ENCODE assay signal across 29 cellular contexts in genomic region chr20:44389871-44390270, GRCh38. TPM values are rescaled to one million over a fixed set of nuclear protein-coding genes. Genes with fewer than 3 reads are reported as not detected.
DNase-seq lines count a peak whose midpoint lies in the region; ATAC-seq, FAIRE-seq and TF ChIP-seq lines count a peak whose summit lies in the region.
"Had no signal": no experiment of that assay in that cellular context is flagged by ENCODE, and none has a peak within 500 bp of the region (broad histone marks: within the 10 kb centered on the region; RNA-seq: fewer than 3 reads in every experiment).

No MANE protein-coding gene starts in this region.

- H3K79me2 ChIP-seq in HepG2 (ENCODE audit: insufficient read depth, low read length) (peaks cover 76% of the 10 kb centered on the region), neural progenitor cell (ENCODE audit: low read depth) (no peaks in the 10 kb centered on the region)

- H2AFZ ChIP-seq in HepG2 (ENCODE audit: low read length) (no peak overlapping the region), neural progenitor cell (replicated peaks) (no peak overlapping the region)

- in situ Hi-C loops in HepG2 (cut with HindIII; ENCODE audit: extremely low pct_ligation_motif_present, low pct_unique_long_range_greater_than_20kb), result loop anchor here (5.0 kb wide), 2 partner anchors 72 to 173 kb away; no protein-coding TSS in a partner anchor

- H3K4me1 ChIP-seq in A549, result peaks cover 68% of the 10 kb centered on the region
- H3K4me1 ChIP-seq in HepG2 (ENCODE audit: insufficient read depth, low read length), result peaks cover 77% of the 10 kb centered on the region
- peaks cover 11% of the 10 kb centered on the region for H3K4me1 ChIP-seq in neural progenitor cell
- peaks cover 2% of the 10 kb centered on the region for H3K4me1 ChIP-seq in endodermal cell (ENCODE audit: control insufficient read depth, insufficient read depth, low read length)
- H3K4me1 ChIP-seq: BE2C, HAP-1 had no signal

- H3K27ac Mint-ChIP-seq in neural progenitor cell, result no peak overlapping the region
- no peak overlapping the region for H3K27ac Mint-ChIP-seq in endodermal cell
- H3K27ac Mint-ChIP-seq in stimulated activated naive B cell treated with anti-CD40 and anti-IgM and Interleukin-4, amounts not matched to agents 10 μg/mL and 1 μg/mL and 100 μg/mL, for 72 hours, result no peak overlapping the region
- H3K27ac Mint-ChIP-seq: CD14-positive monocyte; CD4-positive, alpha-beta T cell; CD8-positive, alpha-beta memory T cell; GM23338; HFFc6 had no signal

- H3K27me3 ChIP-seq in HepG2 (ENCODE audit: control insufficient read depth in 1 of 2, insufficient read depth in 2 of 2, low read length in 2 of 2) (no peaks in the 10 kb centered on the region), neural progenitor cell (no peaks in the 10 kb centered on the region), endodermal cell (ENCODE audit: control insufficient read depth, insufficient read depth, low read length, poor library complexity, severe bottlenecking) (no peaks in the 10 kb centered on the region)
- H3K27me3 ChIP-seq: BLaER1 treated with 17β-estradiol and CSF1 and Interleukin-3, amounts not matched to agents 10 nM and 100 nM had no signal

- ATAC-seq in A549, result no peak
- no peak for ATAC-seq in HepG2
- no peak for ATAC-seq in stimulated activated naive B cell treated with anti-CD40 and anti-IgM and Interleukin-4, amounts not matched to agents 10 μg/mL and 1 μg/mL and 100 μg/mL, for 72 hours (replicated peaks)
- ATAC-seq: GM23338 had no signal

- TF ChIP-seq POLR2A in A549 (IDR thresholded peaks at IDR 0.05; ENCODE audit: low read length) (no peak), HepG2 (IDR thresholded peaks at IDR 0.05; ENCODE audit: insufficient read depth in 1 of 2, low read depth in 2 of 2, low read length in 2 of 2) (no peak)

- H3K27me3 Mint-ChIP-seq in neural progenitor cell (ENCODE audit: insufficient read depth, low read depth), result peaks cover 22% of the 10 kb centered on the region
- H3K27me3 Mint-ChIP-seq in endodermal cell (ENCODE audit: insufficient read depth), result peaks cover 13% of the 10 kb centered on the region
- H3K27me3 Mint-ChIP-seq in stimulated activated naive B cell treated with anti-CD40 and anti-IgM and Interleukin-4, amounts not matched to agents 10 μg/mL and 1 μg/mL and 100 μg/mL, for 72 hours, result peaks cover 32 to 42% of the 10 kb centered on the region in 2 donors

- no peak overlapping the region for H3K4me2 ChIP-seq in A549
- H3K4me2 ChIP-seq in HepG2 (ENCODE audit: low read depth, low read length), result no peak overlapping the region
- peak overlapping the region; percentile 64 for H3K4me2 ChIP-seq in neural progenitor cell
- H3K4me2 ChIP-seq: BLaER1 treated with 17β-estradiol and CSF1 and Interleukin-3, amounts not matched to agents 10 nM and 100 nM; GM23338 had no signal

- peaks cover 21 to 36% of the 10 kb centered on the region in 2 experiments for H3K36me3 ChIP-seq in HepG2 (replicated peaks in 1 of 2; ENCODE audit: control insufficient read depth in 1 of 2, insufficient read depth in 2 of 2, low read length in 2 of 2)
- H3K36me3 ChIP-seq in neural progenitor cell, result no peaks in the 10 kb centered on the region
- H3K36me3 ChIP-seq in endodermal cell (ENCODE audit: control insufficient read depth, insufficient read depth, low read length), result peaks cover 8% of the 10 kb centered on the region
- H3K36me3 ChIP-seq: BE2C; BLaER1 treated with 17β-estradiol and CSF1 and Interleukin-3, amounts not matched to agents 10 nM and 100 nM; HAP-1 had no signal

- H3K4me3 ChIP-seq in A549 (no peak overlapping the region), HepG2 (replicated peaks in 1 of 3; ENCODE audit: insufficient read depth in 1 of 3, low read depth in 2 of 3, low read length in 3 of 3) (no peak overlapping the region), neural progenitor cell (no peak overlapping the region), endodermal cell (ENCODE audit: low read length) (no peak overlapping the region)
- H3K4me3 ChIP-seq: BLaER1 treated with 17β-estradiol and CSF1 and Interleukin-3, amounts not matched to agents 10 nM and 100 nM; GM23338; HAP-1 had no signal

- H3K9me3 Mint-ChIP-seq in neural progenitor cell (no peaks in the 10 kb centered on the region), endodermal cell (no peaks in the 10 kb centered on the region)
- no peaks in the 10 kb centered on the region for H3K9me3 Mint-ChIP-seq in stimulated activated naive B cell treated with anti-CD40 and anti-IgM and Interleukin-4, amounts not matched to agents 10 μg/mL and 1 μg/mL and 100 μg/mL, for 72 hours
- H3K9me3 Mint-ChIP-seq: CD4-positive, alpha-beta T cell; CD8-positive, alpha-beta memory T cell; GM23338; HFFc6 had no signal

- CTCF ChIA-PET in A549 (lab: Yijun Ruan, JAX) (interaction anchor here (0.9 to 10.5 kb wide), 17 partner anchors 15 to 221 kb away, joined by 3 to 147 read pairs (median 7); no protein-coding TSS in a partner anchor), HepG2 (lab: Yijun Ruan, JAX; ENCODE audit: low intra/inter-chr PET ratio, low total read pairs) (interaction anchor here (2.1 kb wide), 1 partner anchor 82 kb away, joined by 13 read pairs; no protein-coding TSS in a partner anchor)

- intact Hi-C loops in HepG2 (cut with micrococcal nuclease; ENCODE audit: unreplicated experiment), result loop anchor here (5.0 kb wide), 3 partner anchors 33 to 217 kb away; partner anchors contain the start of gene HNF4A

- TF ChIP-seq RAD21 in A549 (conservative IDR thresholded peaks at IDR 0.05 in 1 of 2, IDR thresholded peaks at IDR 0.05 in 1 of 2) (no peak), HepG2 (CRISPR knock-in tag; IDR thresholded peaks at IDR 0.05) (no peak)

- TF ChIP-seq CTCF in A549 (IDR thresholded peaks at IDR 0.05) (no peak), HepG2 (CRISPR knock-in tag; IDR thresholded peaks at IDR 0.05) (no peak), neural progenitor cell (IDR thresholded peaks at IDR 0.05) (no peak), endodermal cell (conservative IDR thresholded peaks at IDR 0.05) (no peak)

- TF ChIP-seq EP300 in A549 (IDR thresholded peaks at IDR 0.05) (no peak), HepG2 (IDR thresholded peaks at IDR 0.05; ENCODE audit: low read depth in 2 of 2, low read length in 2 of 2) (no peak), HepG2 (CRISPR knock-in tag; IDR thresholded peaks at IDR 0.05; ENCODE audit: borderline replicate concordance) (no peak)

- H3K4me1 Mint-ChIP-seq in neural progenitor cell (peaks cover 16% of the 10 kb centered on the region), endodermal cell (peaks cover 22% of the 10 kb centered on the region)
- peaks cover 12 to 19% of the 10 kb centered on the region in 2 donors for H3K4me1 Mint-ChIP-seq in stimulated activated naive B cell treated with anti-CD40 and anti-IgM and Interleukin-4, amounts not matched to agents 10 μg/mL and 1 μg/mL and 100 μg/mL, for 72 hours

- no TSS peak for BruUV-seq in HepG2 (replicated peaks; lab: Mats Ljungman, UMichigan)

- H3K36me3 Mint-ChIP-seq in neural progenitor cell (no peaks in the 10 kb centered on the region), endodermal cell (ENCODE audit: low read depth) (peaks cover 3% of the 10 kb centered on the region)
- H3K36me3 Mint-ChIP-seq in stimulated activated naive B cell treated with anti-CD40 and anti-IgM and Interleukin-4, amounts not matched to agents 10 μg/mL and 1 μg/mL and 100 μg/mL, for 72 hours, result no peaks in the 10 kb centered on the region
- H3K36me3 Mint-ChIP-seq: CD14-positive monocyte; CD8-positive, alpha-beta memory T cell had no signal

- H3K9ac ChIP-seq in HepG2 (ENCODE audit: insufficient read depth, low read depth, low read length), result no peak overlapping the region
- H3K9ac ChIP-seq in neural progenitor cell, result no peak overlapping the region
- no peak overlapping the region for H3K9ac ChIP-seq in endodermal cell (ENCODE audit: extremely low read depth, low read length, poor library complexity, severe bottlenecking)
- H3K9ac ChIP-seq: BLaER1 treated with 17β-estradiol and CSF1 and Interleukin-3, amounts not matched to agents 10 nM and 100 nM had no signal

- H4K20me1 ChIP-seq in HepG2 (ENCODE audit: insufficient read depth, low read length) (no peaks in the 10 kb centered on the region), neural progenitor cell (ENCODE audit: low read depth) (no peaks in the 10 kb centered on the region)

- H3K27ac ChIP-seq in A549 (peak overlapping the region; percentile 6 to 60; a peak in 3 of 6 replicates), HepG2 (ENCODE audit: extremely low read length, insufficient read depth, low read length) (no peak overlapping the region), neural progenitor cell (no peak overlapping the region), endodermal cell (ENCODE audit: low read depth, low read length) (no peak overlapping the region)
- H3K27ac ChIP-seq: 22Rv1; BLaER1 treated with 17β-estradiol and CSF1 and Interleukin-3, amounts not matched to agents 10 nM and 100 nM had no signal

- FAIRE-seq in A549 (lab: Jason Lieb, UNC), result no peak
- FAIRE-seq in HTR-8/SVneo (lab: Jason Lieb, UNC), result peak; percentile 57
- no peak for FAIRE-seq in HepG2 (lab: Jason Lieb, UNC)
- FAIRE-seq: A204.1, GM12891, GM18507 had no signal

- no peaks in the 10 kb centered on the region for H3F3A ChIP-seq in neural progenitor cell (ENCODE audit: low read depth)

- 83% methylated on average over 6 of the region's 6 CpGs for WGBS in A549 (ENCODE audit: missing lambda C conversion rate)
- WGBS in HepG2 (ENCODE audit: low lambda C conversion rate), result 97% methylated on average over 6 of the region's 6 CpGs
- WGBS in endodermal cell (ENCODE audit: insufficient coverage in 1 of 2, insufficient read length in 1 of 2), 2 experiments, result 86 to 89% methylated on average over 6 of the region's 6 CpGs

- DNase-seq in A549 (ENCODE audit: low read depth in 1 of 2, low spot score in 1 of 2), result no peak
- DNase-seq in HTR-8/SVneo (ENCODE audit: insufficient read length, low spot score), result no peak
- no peak for DNase-seq in HepG2 (ENCODE audit: low spot score)
- DNase-seq in neural progenitor cell (ENCODE audit: low spot score), result no peak
- DNase-seq in endodermal cell, result no peak
- no peak for DNase-seq in stimulated activated CD4-positive, alpha-beta T cell treated with anti-CD3 and anti-CD28 coated beads, Interleukin-1b, Interleukin-23, amount 100 ng/mL, for 48 hours
- DNase-seq in stimulated activated naive B cell treated with anti-CD40 and anti-IgM and Interleukin-4, amounts not matched to agents 10 μg/mL and 1 μg/mL and 100 μg/mL, for 72 hours, result no peak
- DNase-seq in activated CD4-positive, CD25-positive, alpha-beta regulatory T cell treated with anti-CD3 and anti-CD28 coated beads, Interleukin-2, amount 50 U/mL, for 72 hours, result no peak
- DNase-seq: ACHN; AML-193; BE2C; Calu3; CD4-positive, alpha-beta T cell; CD8-positive, alpha-beta memory T cell; DMS53; DMS79 treated with DMSO at 0.1 percent for 48 hours; GF-D8; HFFc6 had no signal

- H3K4me3 Mint-ChIP-seq in neural progenitor cell, result no peak overlapping the region
- no peak overlapping the region for H3K4me3 Mint-ChIP-seq in endodermal cell
- H3K4me3 Mint-ChIP-seq in stimulated activated naive B cell treated with anti-CD40 and anti-IgM and Interleukin-4, amounts not matched to agents 10 μg/mL and 1 μg/mL and 100 μg/mL, for 72 hours, result no peak overlapping the region
- H3K4me3 Mint-ChIP-seq: CD14-positive monocyte; CD4-positive, alpha-beta T cell; CD8-positive, alpha-beta memory T cell; HFFc6 had no signal

- no peaks in the 10 kb centered on the region for H3K9me3 ChIP-seq in A549
- no peaks in the 10 kb centered on the region for H3K9me3 ChIP-seq in HepG2 (ENCODE audit: low read length)
- no peaks in the 10 kb centered on the region for H3K9me3 ChIP-seq in neural progenitor cell (ENCODE audit: low read depth)
- H3K9me3 ChIP-seq in endodermal cell (ENCODE audit: control insufficient read depth, low read length), result no peaks in the 10 kb centered on the region
- H3K9me3 ChIP-seq: BE2C; BLaER1 treated with 17β-estradiol and CSF1 and Interleukin-3, amounts not matched to agents 10 nM and 100 nM; HAP-1 had no signal

- POLR2A ChIA-PET in A549 (lab: Yijun Ruan, JAX) (no interaction called here), HepG2 (lab: Yijun Ruan, JAX) (interaction anchor here (1.0 to 2.3 kb wide), 3 partner anchors 21 to 38 kb away, joined by 4 to 7 read pairs (median 6); no protein-coding TSS in a partner anchor)

RNA-seq across cellular contexts. Expression of gene HNF4A, which starts 34.4 kb away (rescaled TPM):
- polyA plus RNA-seq in A549 (2011; rRNA removed), result 20.0 and 23.0 TPM in 2 replicates
- polyA plus RNA-seq in A549 (2012; cell fraction: cytosol; rRNA removed), result 16.7 and 23.8 TPM in 2 replicates
- 26.9 and 33.9 TPM in 2 replicates for polyA plus RNA-seq in A549 (2012; cell fraction: nucleus; rRNA removed)
- 17.5 to 26.2 TPM (median 25.9 TPM) in 3 replicates for polyA plus RNA-seq in A549 (2017; fragmentation: RNase III; extraction: RNeasy Plus Mini Kit Qiagen cat#74134 plus additional on column Dnase treatment)
- 43.7 and 58.8 TPM in 2 replicates for polyA minus RNA-seq in A549 (2011; rRNA and poly(A)+ RNA removed)
- 169 and 190 TPM in 2 replicates for total RNA-seq in HepG2 (2016; rRNA removed; fragmentation: Illumina TruSeq; extraction: Trizol)
- 29.0 and 32.3 TPM in 2 replicates for total RNA-seq in HepG2 (2016; cell fraction: cytosol; rRNA removed; fragmentation: Illumina TruSeq; extraction: Trizol; ENCODE audit: low read depth)
- total RNA-seq in HepG2 (2016; cell fraction: insoluble cytoplasmic fraction; rRNA removed; fragmentation: Illumina TruSeq; extraction: Trizol), result 151 and 173 TPM in 2 replicates
- 112 and 124 TPM in 2 replicates for total RNA-seq in HepG2 (2016; cell fraction: membrane; rRNA removed; fragmentation: Illumina TruSeq; extraction: Trizol)
- total RNA-seq in HepG2 (2016; cell fraction: nucleus; rRNA removed; fragmentation: Illumina TruSeq; extraction: Trizol), result 102 and 116 TPM in 2 replicates
- polyA plus RNA-seq in HepG2 (2011; rRNA removed), result 80.9 and 112 TPM in 2 replicates
- 42.6 and 51.4 TPM in 2 replicates for polyA plus RNA-seq in HepG2 (2011; cell fraction: cytosol; rRNA removed)
- 155 and 166 TPM in 2 replicates for polyA plus RNA-seq in HepG2 (2011; cell fraction: nucleus; rRNA removed)
- polyA plus RNA-seq in HepG2 (2012), result 118 and 127 TPM in 2 replicates
- 15.4 and 16.4 TPM in 2 replicates for polyA plus RNA-seq in HepG2 (2016; cell fraction: cytosol; fragmentation: Illumina TruSeq; extraction: Trizol; ENCODE audit: low read depth)
- 119 and 153 TPM in 2 replicates for polyA plus RNA-seq in HepG2 (2016; cell fraction: insoluble cytoplasmic fraction; fragmentation: Illumina TruSeq; extraction: Trizol; ENCODE audit: low read depth)
- 46.6 and 47.5 TPM in 2 replicates for polyA plus RNA-seq in HepG2 (2016; cell fraction: membrane; fragmentation: Illumina TruSeq; extraction: Trizol; ENCODE audit: low read depth)
- 182 and 192 TPM in 2 replicates for polyA plus RNA-seq in HepG2 (2016; cell fraction: nucleus; fragmentation: Illumina TruSeq; extraction: Trizol; ENCODE audit: insufficient read depth, low read depth)
- polyA minus RNA-seq in HepG2 (2011; rRNA and poly(A)+ RNA removed; ENCODE audit: low replicate concordance), result 4.8 and 366 TPM in 2 replicates
- polyA minus RNA-seq in HepG2 (2011; cell fraction: cytosol; rRNA and poly(A)+ RNA removed), result 84.1 and 95.5 TPM in 2 replicates
- 74.7 and 93.0 TPM in 2 replicates for polyA minus RNA-seq in HepG2 (2011; cell fraction: nucleus; rRNA and poly(A)+ RNA removed)
- total RNA-seq in neural progenitor cell (ENCODE audit: low replicate concordance), result 0.68 and 1.6 TPM in 2 replicates
- total RNA-seq in endodermal cell, result 10 to 100 TPM; 56.3 to 58.0 TPM
- 12.3 TPM for polyA plus RNA-seq in endodermal cell (2013, experiment 1 of 2)
- polyA plus RNA-seq in endodermal cell (2013, experiment 2 of 2), result 15.2 TPM
- total RNA-seq: CD4-positive, alpha-beta T cell; CD8-positive, alpha-beta memory T cell; Daoy; GM23338; H4; HFFc6 had no signal
- polyA plus RNA-seq: CD14-positive monocyte; CD8-positive, alpha-beta memory T cell; GM23338 had no signal

RNA-seq across cellular contexts. Expression of gene R3HDML, which starts 53.0 kb away (rescaled TPM):
- polyA plus RNA-seq in A549 (2011; rRNA removed) (1.2 and 1.3 TPM in 2 replicates), A549 (2017; fragmentation: RNase III; extraction: RNeasy Plus Mini Kit Qiagen cat#74134 plus additional on column Dnase treatment) (0.37 to 1.0 TPM (median 0.96 TPM) in 3 replicates), HepG2 (2011; rRNA removed) (not detected in 2 replicates)
- polyA plus RNA-seq in A549 (2012; cell fraction: cytosol; rRNA removed), result 0.30 and 0.53 TPM in 2 replicates
- 0.20 and 0.30 TPM in 2 replicates for polyA plus RNA-seq in A549 (2012; cell fraction: nucleus; rRNA removed)
- polyA minus RNA-seq in A549 (2011; rRNA and poly(A)+ RNA removed), result 1.5 and 2.1 TPM in 2 replicates
- total RNA-seq in HepG2 (2016; rRNA removed; fragmentation: Illumina TruSeq; extraction: Trizol) (not detected in 2 replicates), neural progenitor cell (ENCODE audit: low replicate concordance) (not detected in 2 replicates), endodermal cell (not detected)
- total RNA-seq in HepG2 (2016; cell fraction: cytosol; rRNA removed; fragmentation: Illumina TruSeq; extraction: Trizol; ENCODE audit: low read depth), result not detected in 2 replicates
- not detected in 2 replicates for total RNA-seq in HepG2 (2016; cell fraction: insoluble cytoplasmic fraction; rRNA removed; fragmentation: Illumina TruSeq; extraction: Trizol)
- not detected in 2 replicates for total RNA-seq in HepG2 (2016; cell fraction: membrane; rRNA removed; fragmentation: Illumina TruSeq; extraction: Trizol)
- total RNA-seq in HepG2 (2016; cell fraction: nucleus; rRNA removed; fragmentation: Illumina TruSeq; extraction: Trizol), result not detected in 2 replicates
- not detected in 2 replicates for polyA plus RNA-seq in HepG2 (2011; cell fraction: cytosol; rRNA removed)
- not detected in 2 replicates for polyA plus RNA-seq in HepG2 (2011; cell fraction: nucleus; rRNA removed)
- not detected in 2 replicates for polyA plus RNA-seq in HepG2 (2012)
- not detected in 2 replicates for polyA plus RNA-seq in HepG2 (2016; cell fraction: cytosol; fragmentation: Illumina TruSeq; extraction: Trizol; ENCODE audit: low read depth)
- not detected in 2 replicates for polyA plus RNA-seq in HepG2 (2016; cell fraction: insoluble cytoplasmic fraction; fragmentation: Illumina TruSeq; extraction: Trizol; ENCODE audit: low read depth)
- not detected in 2 replicates for polyA plus RNA-seq in HepG2 (2016; cell fraction: membrane; fragmentation: Illumina TruSeq; extraction: Trizol; ENCODE audit: low read depth)
- not detected in 2 replicates for polyA plus RNA-seq in HepG2 (2016; cell fraction: nucleus; fragmentation: Illumina TruSeq; extraction: Trizol; ENCODE audit: insufficient read depth, low read depth)
- not detected in 2 replicates for polyA minus RNA-seq in HepG2 (2011; rRNA and poly(A)+ RNA removed; ENCODE audit: low replicate concordance)
- polyA minus RNA-seq in HepG2 (2011; cell fraction: cytosol; rRNA and poly(A)+ RNA removed), result not detected in 2 replicates
- not detected in 2 replicates for polyA minus RNA-seq in HepG2 (2011; cell fraction: nucleus; rRNA and poly(A)+ RNA removed)
- not detected for polyA plus RNA-seq in endodermal cell (2013, experiment 1 of 2)
- polyA plus RNA-seq in endodermal cell (2013, experiment 2 of 2), result 0.21 TPM
- total RNA-seq: Calu3; CD4-positive, alpha-beta T cell; CD8-positive, alpha-beta memory T cell; Daoy; G401; GM23338; H4; HFFc6 had no signal
- polyA plus RNA-seq: CD14-positive monocyte; CD8-positive, alpha-beta memory T cell; GM23338 had no signal

Comparison
In these comparisons a context has a peak if more than half of its experiments do, and no peak if none do; other contexts are left out.
1. H3K27ac ChIP-seq: peak in A549 (2 of 2); none in HepG2 (single experiment), neural progenitor cell (single experiment) and endodermal cell (single experiment).
2. RNA of gene HNF4A, which starts 34.4 kb away (total RNA-seq): 29.0 to 190 TPM in HepG2 and 56.3 to 58.0 TPM in endodermal cell; 0.68 to 1.6 TPM in neural progenitor cell; every median in the first group is over 10 times any median in the second.
3. Of the 38 proteins assayed by ChIP-seq in both HepG2 and A549: peak only in HepG2: none; only in A549: HDAC2; in both: KDM1A; in neither: 36.